Comparison of ENCODE assay signal across 1 cellular context in the genomic region with DNA sequence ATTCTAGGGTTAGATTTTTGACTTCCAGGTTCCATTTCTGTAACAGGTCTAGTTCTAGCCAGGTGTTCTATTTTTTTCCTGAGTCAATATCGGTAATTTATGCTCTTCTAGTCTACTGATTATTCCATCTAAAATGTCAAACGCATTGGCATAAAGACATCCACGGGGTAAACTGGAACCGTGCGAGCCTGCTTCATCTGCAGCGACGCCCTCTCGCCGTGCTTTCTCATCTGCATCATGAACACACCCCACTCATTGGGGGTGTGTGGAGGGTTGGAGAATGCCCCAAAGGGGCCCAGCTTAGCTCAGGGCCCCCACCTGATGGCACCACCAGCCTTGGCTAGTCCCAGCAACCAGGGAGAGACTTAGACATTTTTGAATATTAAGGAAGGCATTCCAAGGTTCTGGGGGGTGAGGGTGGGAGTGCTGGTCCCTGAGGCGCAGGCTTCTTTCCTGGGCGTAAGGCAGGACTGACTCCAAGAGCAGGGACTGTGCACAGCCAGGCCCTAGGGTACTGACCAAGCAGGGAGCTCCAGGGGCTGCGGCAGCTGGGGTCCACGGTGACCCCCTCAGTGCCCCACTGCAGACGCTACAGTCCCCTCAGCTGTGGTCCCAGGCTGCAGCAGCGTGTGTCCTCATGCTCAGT.
TF ChIP-seq lines count a peak whose summit lies in the region.

No MANE protein-coding gene starts in this region.

TF ChIP-seq in H1, 55 proteins besides CTCF, POLR2A, EP300 and RAD21 (continued from another document):
- TF ChIP-seq, protein P1, sequence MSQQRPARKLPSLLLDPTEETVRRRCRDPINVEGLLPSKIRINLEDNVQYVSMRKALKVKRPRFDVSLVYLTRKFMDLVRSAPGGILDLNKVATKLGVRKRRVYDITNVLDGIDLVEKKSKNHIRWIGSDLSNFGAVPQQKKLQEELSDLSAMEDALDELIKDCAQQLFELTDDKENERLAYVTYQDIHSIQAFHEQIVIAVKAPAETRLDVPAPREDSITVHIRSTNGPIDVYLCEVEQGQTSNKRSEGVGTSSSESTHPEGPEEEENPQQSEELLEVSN (IDR thresholded peaks at IDR 0.05): no peak
- TF ChIP-seq SIX5 (IDR thresholded peaks at IDR 0.05; ENCODE audit: low read depth, low read length): no peak
- TF ChIP-seq GABPA (IDR thresholded peaks at IDR 0.05; ENCODE audit: borderline replicate concordance, insufficient read depth, low read length): no peak
- TF ChIP-seq JUND (IDR thresholded peaks at IDR 0.05; ENCODE audit: low read length): no peak
- no peak for TF ChIP-seq TAF7 (optimal IDR thresholded peaks at IDR 0.05; ENCODE audit: borderline replicate concordance, low read depth, low read length)
- no peak for TF ChIP-seq CBX5 (IDR thresholded peaks at IDR 0.05; ENCODE audit: low read depth, low read length)
- TF ChIP-seq JUN (IDR thresholded peaks at IDR 0.05; ENCODE audit: low read depth, low read length): no peak
- no peak for TF ChIP-seq HDAC2 (IDR thresholded peaks at IDR 0.05; ENCODE audit: borderline replicate concordance in 1 of 2, low read depth in 2 of 2, low read length in 2 of 2)
- TF ChIP-seq, protein P2, sequence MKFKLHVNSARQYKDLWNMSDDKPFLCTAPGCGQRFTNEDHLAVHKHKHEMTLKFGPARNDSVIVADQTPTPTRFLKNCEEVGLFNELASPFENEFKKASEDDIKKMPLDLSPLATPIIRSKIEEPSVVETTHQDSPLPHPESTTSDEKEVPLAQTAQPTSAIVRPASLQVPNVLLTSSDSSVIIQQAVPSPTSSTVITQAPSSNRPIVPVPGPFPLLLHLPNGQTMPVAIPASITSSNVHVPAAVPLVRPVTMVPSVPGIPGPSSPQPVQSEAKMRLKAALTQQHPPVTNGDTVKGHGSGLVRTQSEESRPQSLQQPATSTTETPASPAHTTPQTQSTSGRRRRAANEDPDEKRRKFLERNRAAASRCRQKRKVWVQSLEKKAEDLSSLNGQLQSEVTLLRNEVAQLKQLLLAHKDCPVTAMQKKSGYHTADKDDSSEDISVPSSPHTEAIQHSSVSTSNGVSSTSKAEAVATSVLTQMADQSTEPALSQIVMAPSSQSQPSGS (IDR thresholded peaks at IDR 0.05; ENCODE audit: low read length): no peak
- TF ChIP-seq NANOG (IDR thresholded peaks at IDR 0.05; ENCODE audit: insufficient read depth, low read depth, low read length, poor library complexity, severe bottlenecking): no peak
- no peak for TF ChIP-seq ASH2L (IDR thresholded peaks at IDR 0.05; ENCODE audit: low read length)
- TF ChIP-seq RFX5 (IDR thresholded peaks at IDR 0.05; ENCODE audit: borderline replicate concordance, low read depth, low read length): no peak
- TF ChIP-seq HDAC6 (IDR thresholded peaks at IDR 0.05; ENCODE audit: low read depth, low read length): no peak
